In the genomic region with DNA sequence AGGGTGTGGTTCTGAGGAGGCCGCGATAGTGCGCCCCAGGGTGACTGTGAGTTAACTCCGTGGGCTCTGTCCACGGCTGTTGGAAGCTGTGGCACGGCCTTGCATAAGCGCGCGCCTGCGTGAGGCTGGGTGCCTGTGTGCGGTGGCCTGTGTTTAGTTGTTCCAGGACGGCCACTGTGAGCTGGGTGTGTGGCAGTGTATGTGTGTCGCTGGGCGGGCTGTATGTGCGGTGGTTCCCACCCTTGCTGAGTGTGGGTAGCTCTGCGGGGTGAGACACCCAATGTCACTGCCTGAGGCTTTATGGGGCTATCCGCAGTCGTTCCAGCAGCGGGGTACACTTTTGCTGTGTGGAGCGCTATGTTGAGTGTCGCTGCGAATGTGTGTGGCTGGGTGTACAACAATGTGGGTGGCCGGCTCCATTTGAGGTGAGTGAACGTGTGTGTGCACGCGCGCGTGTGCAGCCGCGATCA, we compare ENCODE assay signal across 1 cellular context.
TF ChIP-seq lines count a peak whose summit lies in the region.

No MANE protein-coding gene starts in this region.

TF ChIP-seq in K562, 482 proteins besides CTCF, POLR2A, EP300 and RAD21 (continued from another document and continues in another):
- TF ChIP-seq, protein P1, sequence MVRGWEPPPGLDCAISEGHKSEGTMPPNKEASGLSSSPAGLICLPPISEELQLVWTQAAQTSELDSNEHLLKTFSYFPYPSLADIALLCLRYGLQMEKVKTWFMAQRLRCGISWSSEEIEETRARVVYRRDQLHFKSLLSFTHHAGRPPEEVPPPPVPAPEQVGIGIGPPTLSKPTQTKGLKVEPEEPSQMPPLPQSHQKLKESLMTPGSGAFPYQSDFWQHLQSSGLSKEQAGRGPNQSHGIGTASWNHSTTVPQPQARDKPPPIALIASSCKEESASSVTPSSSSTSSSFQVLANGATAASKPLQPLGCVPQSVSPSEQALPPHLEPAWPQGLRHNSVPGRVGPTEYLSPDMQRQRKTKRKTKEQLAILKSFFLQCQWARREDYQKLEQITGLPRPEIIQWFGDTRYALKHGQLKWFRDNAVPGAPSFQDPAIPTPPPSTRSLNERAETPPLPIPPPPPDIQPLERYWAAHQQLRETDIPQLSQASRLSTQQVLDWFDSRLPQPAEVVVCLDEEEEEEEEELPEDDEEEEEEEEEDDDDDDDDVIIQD (CRISPR knock-in tag; IDR thresholded peaks at IDR 0.05), result 0 out of 2 replicates have a peak, but pooled peaks have one; percentile 34
- TF ChIP-seq THRAP3 (IDR thresholded peaks at IDR 0.05; ENCODE audit: borderline replicate concordance) (no peak), RFX7 (CRISPR knock-in tag; IDR thresholded peaks at IDR 0.05) (no peak), ZNF583 (CRISPR knock-in tag; IDR thresholded peaks at IDR 0.05) (no peak), IFI16 (CRISPR knock-in tag; IDR thresholded peaks at IDR 0.05) (no peak), U2AF1 (optimal IDR thresholded peaks at IDR 0.05; ENCODE audit: low read depth, low read length) (no peak), ZNF311 (CRISPR knock-in tag; IDR thresholded peaks at IDR 0.05) (no peak), HMGN3 (IDR thresholded peaks at IDR 0.05; ENCODE audit: borderline replicate concordance, extremely low read depth, insufficient read length, low read depth, low read length) (no peak), HBP1 (CRISPR knock-in tag; IDR thresholded peaks at IDR 0.05) (no peak), CBX5 (IDR thresholded peaks at IDR 0.05; ENCODE audit: borderline replicate concordance, low read depth) (no peak), ZNF512 (tag; IDR thresholded peaks at IDR 0.05) (no peak), PYGO2 (tag; IDR thresholded peaks at IDR 0.05) (no peak), ZNF12 (CRISPR knock-in tag; IDR thresholded peaks at IDR 0.05) (no peak; the same call in 1 of the 2 replicates), ARHGAP35 (IDR thresholded peaks at IDR 0.05; ENCODE audit: partially characterized antibody) (no peak), POU5F1 (IDR thresholded peaks at IDR 0.05; ENCODE audit: borderline replicate concordance, low read depth, low read length, partially characterized antibody) (no peak), FOSL1 (tag; conservative IDR thresholded peaks at IDR 0.05) (no peak; the same call in 1 of the 2 replicates), TARDBP (IDR thresholded peaks at IDR 0.05) (peak; percentile 79; the same call in 1 of the 2 replicates), ZNF707 (CRISPR knock-in tag; conservative IDR thresholded peaks at IDR 0.05) (no peak), ZNF263 (CRISPR knock-in tag; IDR thresholded peaks at IDR 0.05; ENCODE audit: borderline replicate concordance) (0 out of 2 replicates have a peak, but pooled peaks have one; percentile 33), MAFG (tag; conservative IDR thresholded peaks at IDR 0.05) (no peak), ZC3H4 (CRISPR knock-in tag; IDR thresholded peaks at IDR 0.05; ENCODE audit: borderline replicate concordance) (no peak), TOE1 (IDR thresholded peaks at IDR 0.05; ENCODE audit: borderline replicate concordance) (peak; percentile 74; the same call in 1 of the 2 replicates), TOE1 (CRISPR knock-in tag; IDR thresholded peaks at IDR 0.05; ENCODE audit: borderline replicate concordance, low read depth) (no peak), EHMT2 (IDR thresholded peaks at IDR 0.05) (no peak), HMG20B (CRISPR knock-in tag; IDR thresholded peaks at IDR 0.05) (no peak), FOXA1 (IDR thresholded peaks at IDR 0.05; ENCODE audit: borderline replicate concordance) (no peak), NCOA4 (IDR thresholded peaks at IDR 0.05; ENCODE audit: partially characterized antibody) (no peak), ZNF212 (CRISPR knock-in tag; IDR thresholded peaks at IDR 0.05) (no peak), ZZZ3 (IDR thresholded peaks at IDR 0.05) (no peak), ZC3H11A (IDR thresholded peaks at IDR 0.05; ENCODE audit: low read depth, low read length) (no peak), BRD4 (IDR thresholded peaks at IDR 0.05) (peak; percentile 27; the same call in 1 of the 2 replicates), KAT2B (IDR thresholded peaks at IDR 0.05; ENCODE audit: low read depth, low read length) (no peak), CBFB (CRISPR knock-in tag; IDR thresholded peaks at IDR 0.05) (peak; percentile 64; the same call in 1 of the 2 replicates), ZFPM2 (CRISPR knock-in tag; IDR thresholded peaks at IDR 0.05) (no peak), MED1 (CRISPR knock-in tag; IDR thresholded peaks at IDR 0.05; ENCODE audit: borderline replicate concordance) (no peak), HDAC1 (IDR thresholded peaks at IDR 0.05) (peak in 1 of 2 experiments; percentile 72; a peak in 1 of 4 replicates), ZNF175 (CRISPR knock-in tag; IDR thresholded peaks at IDR 0.05; ENCODE audit: low read depth) (no peak), RFX1 (IDR thresholded peaks at IDR 0.05) (no peak), XRCC3 (IDR thresholded peaks at IDR 0.05) (no peak), POLR2H (tag; IDR thresholded peaks at IDR 0.05; ENCODE audit: low read depth) (no peak), ZNF830 (CRISPR knock-in tag; IDR thresholded peaks at IDR 0.05) (no peak), ZFP30 (CRISPR knock-in tag; IDR thresholded peaks at IDR 0.05; ENCODE audit: borderline replicate concordance) (no peak), CTCFL (IDR thresholded peaks at IDR 0.05; ENCODE audit: borderline replicate concordance, insufficient read depth, low read depth, low read length, poor library complexity, severe bottlenecking) (peak; percentile 12), FIP1L1 (IDR thresholded peaks at IDR 0.05; ENCODE audit: low read depth, low read length, poor library complexity, severe bottlenecking) (no peak), NR2C1 (IDR thresholded peaks at IDR 0.05) (no peak), NR2C1 (tag; IDR thresholded peaks at IDR 0.05) (no peak), CCAR2 (IDR thresholded peaks at IDR 0.05; ENCODE audit: low read depth, low read length) (no peak), ZNF408 (CRISPR knock-in tag; IDR thresholded peaks at IDR 0.05; ENCODE audit: low read depth) (no peak), NR3C1 (CRISPR knock-in tag; IDR thresholded peaks at IDR 0.05) (no peak; the same call in 1 of the 2 replicates), JUN (IDR thresholded peaks at IDR 0.05; ENCODE audit: borderline replicate concordance, low read depth, low read length) (no peak), JUN (CRISPR knock-in tag; IDR thresholded peaks at IDR 0.05; ENCODE audit: borderline replicate concordance) (no peak), MTF1 (CRISPR knock-in tag; IDR thresholded peaks at IDR 0.05; ENCODE audit: borderline replicate concordance) (no peak), ETV5 (CRISPR knock-in tag; IDR thresholded peaks at IDR 0.05; ENCODE audit: low read depth) (no peak), SRSF1 (IDR thresholded peaks at IDR 0.05; ENCODE audit: low read depth, low read length) (no peak; the same call in 1 of the 2 replicates), OTX1 (CRISPR knock-in tag; IDR thresholded peaks at IDR 0.05) (no peak)
- TF ChIP-seq, protein P2, sequence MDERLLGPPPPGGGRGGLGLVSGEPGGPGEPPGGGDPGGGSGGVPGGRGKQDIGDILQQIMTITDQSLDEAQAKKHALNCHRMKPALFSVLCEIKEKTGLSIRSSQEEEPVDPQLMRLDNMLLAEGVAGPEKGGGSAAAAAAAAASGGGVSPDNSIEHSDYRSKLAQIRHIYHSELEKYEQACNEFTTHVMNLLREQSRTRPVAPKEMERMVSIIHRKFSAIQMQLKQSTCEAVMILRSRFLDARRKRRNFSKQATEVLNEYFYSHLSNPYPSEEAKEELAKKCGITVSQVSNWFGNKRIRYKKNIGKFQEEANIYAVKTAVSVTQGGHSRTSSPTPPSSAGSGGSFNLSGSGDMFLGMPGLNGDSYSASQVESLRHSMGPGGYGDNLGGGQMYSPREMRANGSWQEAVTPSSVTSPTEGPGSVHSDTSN (CRISPR knock-in tag; IDR thresholded peaks at IDR 0.05; ENCODE audit: low read depth), result no peak
- TF ChIP-seq, protein P2 (tag; conservative IDR thresholded peaks at IDR 0.05; ENCODE audit: low read depth), result no peak
- TF ChIP-seq, protein P3, sequence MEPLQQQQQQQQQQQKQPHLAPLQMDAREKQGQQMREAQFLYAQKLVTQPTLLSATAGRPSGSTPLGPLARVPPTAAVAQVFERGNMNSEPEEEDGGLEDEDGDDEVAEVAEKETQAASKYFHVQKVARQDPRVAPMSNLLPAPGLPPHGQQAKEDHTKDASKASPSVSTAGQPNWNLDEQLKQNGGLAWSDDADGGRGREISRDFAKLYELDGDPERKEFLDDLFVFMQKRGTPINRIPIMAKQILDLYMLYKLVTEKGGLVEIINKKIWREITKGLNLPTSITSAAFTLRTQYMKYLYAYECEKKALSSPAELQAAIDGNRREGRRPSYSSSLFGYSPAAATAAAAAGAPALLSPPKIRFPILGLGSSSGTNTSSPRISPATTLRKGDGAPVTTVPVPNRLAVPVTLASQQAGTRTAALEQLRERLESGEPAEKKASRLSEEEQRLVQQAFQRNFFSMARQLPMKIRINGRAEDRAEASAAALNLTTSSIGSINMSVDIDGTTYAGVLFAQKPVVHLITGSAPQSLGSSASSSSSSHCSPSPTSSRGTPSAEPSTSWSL (CRISPR knock-in tag; IDR thresholded peaks at IDR 0.05; ENCODE audit: borderline replicate concordance), result 0 out of 2 replicates have a peak, but pooled peaks have one; percentile 84
- TF ChIP-seq, protein P4, sequence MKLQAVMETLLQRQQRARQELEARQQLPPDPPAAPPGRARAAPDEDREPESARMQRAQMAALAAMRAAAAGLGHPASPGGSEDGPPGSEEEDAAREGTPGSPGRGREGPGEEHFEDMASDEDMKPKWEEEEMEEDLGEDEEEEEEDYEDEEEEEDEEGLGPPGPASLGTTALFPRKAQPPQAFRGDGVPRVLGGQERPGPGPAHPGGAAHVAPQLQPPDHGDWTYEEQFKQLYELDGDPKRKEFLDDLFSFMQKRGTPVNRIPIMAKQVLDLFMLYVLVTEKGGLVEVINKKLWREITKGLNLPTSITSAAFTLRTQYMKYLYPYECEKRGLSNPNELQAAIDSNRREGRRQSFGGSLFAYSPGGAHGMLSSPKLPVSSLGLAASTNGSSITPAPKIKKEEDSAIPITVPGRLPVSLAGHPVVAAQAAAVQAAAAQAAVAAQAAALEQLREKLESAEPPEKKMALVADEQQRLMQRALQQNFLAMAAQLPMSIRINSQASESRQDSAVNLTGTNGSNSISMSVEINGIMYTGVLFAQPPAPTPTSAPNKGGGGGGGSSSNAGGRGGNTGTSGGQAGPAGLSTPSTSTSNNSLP (IDR thresholded peaks at IDR 0.05; ENCODE audit: borderline replicate concordance, low read depth, low read length), result no peak
- TF ChIP-seq, protein P5, sequence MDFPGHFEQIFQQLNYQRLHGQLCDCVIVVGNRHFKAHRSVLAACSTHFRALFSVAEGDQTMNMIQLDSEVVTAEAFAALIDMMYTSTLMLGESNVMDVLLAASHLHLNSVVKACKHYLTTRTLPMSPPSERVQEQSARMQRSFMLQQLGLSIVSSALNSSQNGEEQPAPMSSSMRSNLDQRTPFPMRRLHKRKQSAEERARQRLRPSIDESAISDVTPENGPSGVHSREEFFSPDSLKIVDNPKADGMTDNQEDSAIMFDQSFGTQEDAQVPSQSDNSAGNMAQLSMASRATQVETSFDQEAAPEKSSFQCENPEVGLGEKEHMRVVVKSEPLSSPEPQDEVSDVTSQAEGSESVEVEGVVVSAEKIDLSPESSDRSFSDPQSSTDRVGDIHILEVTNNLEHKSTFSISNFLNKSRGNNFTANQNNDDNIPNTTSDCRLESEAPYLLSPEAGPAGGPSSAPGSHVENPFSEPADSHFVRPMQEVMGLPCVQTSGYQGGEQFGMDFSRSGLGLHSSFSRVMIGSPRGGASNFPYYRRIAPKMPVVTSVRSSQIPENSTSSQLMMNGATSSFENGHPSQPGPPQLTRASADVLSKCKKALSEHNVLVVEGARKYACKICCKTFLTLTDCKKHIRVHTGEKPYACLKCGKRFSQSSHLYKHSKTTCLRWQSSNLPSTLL (IDR thresholded peaks at IDR 0.05), result no peak
